11 cellular contexts compared by ENCODE assay signal in genomic region chr6:95690328-95690727, GRCh38.
DNase-seq lines count a peak whose midpoint lies in the region; ATAC-seq and TF ChIP-seq lines count a peak whose summit lies in the region.
"Had no signal": no experiment of that assay in that cellular context is flagged by ENCODE, and none has a peak within 500 bp of the region (broad histone marks: within the 10 kb centered on the region; RNA-seq: fewer than 3 reads in every experiment).

No MANE protein-coding gene starts in this region.

- H3K27ac ChIP-seq in naive thymus-derived CD4-positive, alpha-beta T cell (ENCODE audit: low read depth, low read length) = no peak overlapping the region
- H3K27ac ChIP-seq in tibial nerve = no peak overlapping the region
- H3K27ac ChIP-seq: sigmoid colon had no signal

- H3K27ac Mint-ChIP-seq in activated CD8-positive, alpha-beta T cell treated with anti-CD3 and anti-CD28 coated beads, Interleukin-2, amount 10 ng/mL, durations not matched to agents 7 days and 5 days = no peak overlapping the region
- no peak overlapping the region for H3K27ac Mint-ChIP-seq in naive thymus-derived CD4-positive, alpha-beta T cell

- H3K36me3 Mint-ChIP-seq in activated CD8-positive, alpha-beta T cell treated with anti-CD3 and anti-CD28 coated beads, Interleukin-2, amount 10 ng/mL, durations not matched to agents 7 days and 5 days (ENCODE audit: low read depth) = no peaks in the 10 kb centered on the region
- no peaks in the 10 kb centered on the region for H3K36me3 Mint-ChIP-seq in naive thymus-derived CD4-positive, alpha-beta T cell

- CTCF ChIA-PET in activated CD8-positive, alpha-beta T cell treated with anti-CD3 and anti-CD28 coated beads, Interleukin-2, amount 10 ng/mL, durations not matched to agents 7 days and 5 days (lab: Charles Lee) = no interaction called here
- CTCF ChIA-PET in naive thymus-derived CD4-positive, alpha-beta T cell (lab: Charles Lee) = no interaction called here

- no peak for TF ChIP-seq POLR2A in tibial nerve (IDR thresholded peaks at IDR 0.05)

- no peak for TF ChIP-seq CTCF in tibial nerve (IDR thresholded peaks at IDR 0.05)

- H3K4me1 Mint-ChIP-seq in activated CD8-positive, alpha-beta T cell treated with anti-CD3 and anti-CD28 coated beads, Interleukin-2, amount 10 ng/mL, durations not matched to agents 7 days and 5 days (ENCODE audit: low read depth) = no peaks in the 10 kb centered on the region
- H3K4me1 Mint-ChIP-seq in naive thymus-derived CD4-positive, alpha-beta T cell = peaks cover 0 to 4% (median 0%) of the 10 kb centered on the region in 7 donors

- no peak for DNase-seq in activated CD8-positive, alpha-beta T cell treated with anti-CD3 and anti-CD28 coated beads, Interleukin-2, amount 10 ng/mL, durations not matched to agents 7 days and 5 days
- DNase-seq in SKM-1 treated with dmso at 0.1 percent for 144 hours (lab: John Stamatoyannopoulos, UW; ENCODE audit: unreplicated experiment) (no peak), tibial nerve (ENCODE audit: low spot score in 2 of 2) (no peak)
- DNase-seq in naive thymus-derived CD4-positive, alpha-beta T cell = no peak
- DNase-seq in stimulated activated CD4-positive, alpha-beta T cell treated with anti-CD3 and anti-CD28 coated beads, Interleukin-2, amount 100 ng/mL, for 24 hours = no peak
- DNase-seq: NCI-H2081; sigmoid colon; stimulated activated CD8-positive, alpha-beta memory T cell treated with anti-CD3 and anti-CD28 coated beads, Interleukin-4, amount 100 ng/mL, for 48 hours had no signal

- H3K9me3 ChIP-seq in naive thymus-derived CD4-positive, alpha-beta T cell (ENCODE audit: control insufficient read depth in 2 of 3, low read length in 3 of 3) = no peaks in the 10 kb centered on the region
- H3K9me3 ChIP-seq in tibial nerve = peaks cover 0 to 3% (median 0%) of the 10 kb centered on the region in 4 donors
- H3K9me3 ChIP-seq: sigmoid colon had no signal

- no peak for TF ChIP-seq EP300 in tibial nerve (IDR thresholded peaks at IDR 0.05)

- H3K27me3 Mint-ChIP-seq in activated CD8-positive, alpha-beta T cell treated with anti-CD3 and anti-CD28 coated beads, Interleukin-2, amount 10 ng/mL, durations not matched to agents 7 days and 5 days (ENCODE audit: low read depth) = no peaks in the 10 kb centered on the region
- H3K27me3 Mint-ChIP-seq in naive thymus-derived CD4-positive, alpha-beta T cell = no peaks in the 10 kb centered on the region

- H3K4me1 ChIP-seq in naive thymus-derived CD4-positive, alpha-beta T cell (ENCODE audit: control insufficient read depth in 2 of 2, insufficient read depth in 2 of 2, low read length in 2 of 2) = no peaks in the 10 kb centered on the region
- H3K4me1 ChIP-seq in tibial nerve = no peaks in the 10 kb centered on the region
- H3K4me1 ChIP-seq: sigmoid colon had no signal

- POLR2A ChIA-PET in activated CD8-positive, alpha-beta T cell treated with anti-CD3 and anti-CD28 coated beads, Interleukin-2, amount 10 ng/mL, durations not matched to agents 7 days and 5 days (lab: Charles Lee) = no interaction called here
- POLR2A ChIA-PET in naive thymus-derived CD4-positive, alpha-beta T cell (lab: Charles Lee) = no interaction called here

- no peaks in the 10 kb centered on the region for H3K27me3 ChIP-seq in naive thymus-derived CD4-positive, alpha-beta T cell (ENCODE audit: control insufficient read depth in 2 of 2, insufficient read depth in 2 of 2, low read length in 2 of 2)
- no peaks in the 10 kb centered on the region for H3K27me3 ChIP-seq in tibial nerve
- H3K27me3 ChIP-seq: sigmoid colon had no signal

- no peak overlapping the region for H3K4me3 ChIP-seq in naive thymus-derived CD4-positive, alpha-beta T cell (ENCODE audit: low read length)
- no peak overlapping the region for H3K4me3 ChIP-seq in tibial nerve
- H3K4me3 ChIP-seq: sigmoid colon had no signal

- no peaks in the 10 kb centered on the region for H3K9me3 Mint-ChIP-seq in activated CD8-positive, alpha-beta T cell treated with anti-CD3 and anti-CD28 coated beads, Interleukin-2, amount 10 ng/mL, durations not matched to agents 7 days and 5 days (ENCODE audit: insufficient read depth)
- H3K9me3 Mint-ChIP-seq in naive thymus-derived CD4-positive, alpha-beta T cell = peaks cover 0 to 7% (median 0%) of the 10 kb centered on the region in 11 donors

- no peak overlapping the region for H3K4me3 Mint-ChIP-seq in activated CD8-positive, alpha-beta T cell treated with anti-CD3 and anti-CD28 coated beads, Interleukin-2, amount 10 ng/mL, durations not matched to agents 7 days and 5 days
- H3K4me3 Mint-ChIP-seq in naive thymus-derived CD4-positive, alpha-beta T cell = peak overlapping the region in 1 of 10 donors; percentile 8

- no peaks in the 10 kb centered on the region for H3K36me3 ChIP-seq in naive thymus-derived CD4-positive, alpha-beta T cell (ENCODE audit: control insufficient read depth in 2 of 3, insufficient read depth in 3 of 3, low read length in 3 of 3)
- H3K36me3 ChIP-seq in tibial nerve = no peaks in the 10 kb centered on the region
- H3K36me3 ChIP-seq: sigmoid colon had no signal

- ATAC-seq in GM18867 (IDR thresholded peaks at IDR 0.05; ENCODE audit: unreplicated experiment) (peak; percentile 71), GM21786 (IDR thresholded peaks at IDR 0.05; ENCODE audit: unreplicated experiment) (peak; percentile 71), HG03469 (IDR thresholded peaks at IDR 0.05; ENCODE audit: unreplicated experiment) (peak; percentile 72)
- peak; percentile 47 for ATAC-seq in activated CD8-positive, alpha-beta T cell treated with anti-CD3 and anti-CD28 coated beads, Interleukin-2, amount 10 ng/mL, durations not matched to agents 7 days and 5 days
- ATAC-seq in naive thymus-derived CD4-positive, alpha-beta T cell = no peak

- intact Hi-C loops in naive thymus-derived CD4-positive, alpha-beta T cell (cut with micrococcal nuclease) = no loop called here

- WGBS in tibial nerve, 2 donors = 71 to 72% methylated on average over 4 of the region's 4 CpGs
